In genomic region chr10:128614206-128614605, GRCh38 we compare ENCODE assay signal across 1 cellular context.
TF ChIP-seq lines count a peak whose summit lies in the region.

No MANE protein-coding gene starts in this region.

TF ChIP-seq in GM23338, 12 proteins besides CTCF, POLR2A, EP300 and RAD21 (continued from another document):
- TF ChIP-seq, protein P1, sequence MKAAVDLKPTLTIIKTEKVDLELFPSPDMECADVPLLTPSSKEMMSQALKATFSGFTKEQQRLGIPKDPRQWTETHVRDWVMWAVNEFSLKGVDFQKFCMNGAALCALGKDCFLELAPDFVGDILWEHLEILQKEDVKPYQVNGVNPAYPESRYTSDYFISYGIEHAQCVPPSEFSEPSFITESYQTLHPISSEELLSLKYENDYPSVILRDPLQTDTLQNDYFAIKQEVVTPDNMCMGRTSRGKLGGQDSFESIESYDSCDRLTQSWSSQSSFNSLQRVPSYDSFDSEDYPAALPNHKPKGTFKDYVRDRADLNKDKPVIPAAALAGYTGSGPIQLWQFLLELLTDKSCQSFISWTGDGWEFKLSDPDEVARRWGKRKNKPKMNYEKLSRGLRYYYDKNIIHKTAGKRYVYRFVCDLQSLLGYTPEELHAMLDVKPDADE (IDR thresholded peaks at IDR 0.05), result no peak
- TF ChIP-seq CREB1 (CRISPR knock-in tag; IDR thresholded peaks at IDR 0.05; ENCODE audit: low read depth), result no peak
- TF ChIP-seq, protein P2, sequence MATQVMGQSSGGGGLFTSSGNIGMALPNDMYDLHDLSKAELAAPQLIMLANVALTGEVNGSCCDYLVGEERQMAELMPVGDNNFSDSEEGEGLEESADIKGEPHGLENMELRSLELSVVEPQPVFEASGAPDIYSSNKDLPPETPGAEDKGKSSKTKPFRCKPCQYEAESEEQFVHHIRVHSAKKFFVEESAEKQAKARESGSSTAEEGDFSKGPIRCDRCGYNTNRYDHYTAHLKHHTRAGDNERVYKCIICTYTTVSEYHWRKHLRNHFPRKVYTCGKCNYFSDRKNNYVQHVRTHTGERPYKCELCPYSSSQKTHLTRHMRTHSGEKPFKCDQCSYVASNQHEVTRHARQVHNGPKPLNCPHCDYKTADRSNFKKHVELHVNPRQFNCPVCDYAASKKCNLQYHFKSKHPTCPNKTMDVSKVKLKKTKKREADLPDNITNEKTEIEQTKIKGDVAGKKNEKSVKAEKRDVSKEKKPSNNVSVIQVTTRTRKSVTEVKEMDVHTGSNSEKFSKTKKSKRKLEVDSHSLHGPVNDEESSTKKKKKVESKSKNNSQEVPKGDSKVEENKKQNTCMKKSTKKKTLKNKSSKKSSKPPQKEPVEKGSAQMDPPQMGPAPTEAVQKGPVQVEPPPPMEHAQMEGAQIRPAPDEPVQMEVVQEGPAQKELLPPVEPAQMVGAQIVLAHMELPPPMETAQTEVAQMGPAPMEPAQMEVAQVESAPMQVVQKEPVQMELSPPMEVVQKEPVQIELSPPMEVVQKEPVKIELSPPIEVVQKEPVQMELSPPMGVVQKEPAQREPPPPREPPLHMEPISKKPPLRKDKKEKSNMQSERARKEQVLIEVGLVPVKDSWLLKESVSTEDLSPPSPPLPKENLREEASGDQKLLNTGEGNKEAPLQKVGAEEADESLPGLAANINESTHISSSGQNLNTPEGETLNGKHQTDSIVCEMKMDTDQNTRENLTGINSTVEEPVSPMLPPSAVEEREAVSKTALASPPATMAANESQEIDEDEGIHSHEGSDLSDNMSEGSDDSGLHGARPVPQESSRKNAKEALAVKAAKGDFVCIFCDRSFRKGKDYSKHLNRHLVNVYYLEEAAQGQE (IDR thresholded peaks at IDR 0.05; ENCODE audit: unreplicated experiment), result no peak
